ENCODE assay signal across 20 cellular contexts in the genomic region with DNA sequence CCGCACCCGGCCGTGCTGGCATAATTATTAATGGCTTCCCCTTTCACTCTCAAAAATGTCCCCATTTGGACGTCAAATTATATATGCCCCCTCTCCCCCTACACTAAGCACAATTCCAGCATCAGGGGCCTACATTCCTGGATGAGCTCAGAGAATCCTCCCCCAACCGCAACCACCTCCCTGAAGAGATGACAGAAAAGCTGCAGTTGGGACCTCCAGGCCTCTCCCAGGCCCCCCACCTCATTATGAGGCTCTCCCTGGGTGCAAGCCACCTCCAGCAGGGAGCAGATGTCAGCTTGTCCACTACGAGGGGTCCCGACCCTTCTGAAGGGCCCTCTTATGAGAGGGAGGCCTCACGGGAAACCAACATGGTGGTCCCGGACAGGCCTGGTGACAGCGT. TPM values are rescaled to one million over a fixed set of nuclear protein-coding genes. Genes with fewer than 3 reads are reported as not detected.
A peak's percentile ranks its signal among the peaks of the same experiment; 100 is the strongest.
DNase-seq lines count a peak whose midpoint lies in the region; ATAC-seq and TF ChIP-seq lines count a peak whose summit lies in the region.
"Had no signal": no experiment of that assay in that cellular context is flagged by ENCODE, and none has a peak within 500 bp of the region (broad histone marks: within the 10 kb centered on the region; RNA-seq: fewer than 3 reads in every experiment).

No MANE protein-coding gene starts in this region.

- H2BK5ac ChIP-seq in IMR-90 (ENCODE audit: low read depth, low read length, poor library complexity, severe bottlenecking): no peak overlapping the region

- no peaks in the 10 kb centered on the region for H3K9me3 Mint-ChIP-seq in neural progenitor cell
- H3K9me3 Mint-ChIP-seq: CD8-positive, alpha-beta T cell; IgD-negative memory B cell had no signal

- H2BK15ac ChIP-seq in IMR-90 (ENCODE audit: low read depth, low read length): no peak overlapping the region

- H3K4ac ChIP-seq in IMR-90 (ENCODE audit: low read depth, low read length): no peak overlapping the region

- H3K79me1 ChIP-seq in IMR-90 (ENCODE audit: low read depth in 1 of 2, low read length in 2 of 2): no peaks in the 10 kb centered on the region

- no peak overlapping the region for H2BK20ac ChIP-seq in IMR-90 (ENCODE audit: low read depth, low read length)

- POLR2A ChIA-PET in IMR-90 (lab: Charles Lee; ENCODE audit: unreplicated experiment): no interaction called here

- H4K20me1 ChIP-seq in IMR-90 (ENCODE audit: insufficient read depth, low read length): no peaks in the 10 kb centered on the region
- H4K20me1 ChIP-seq in neural progenitor cell (ENCODE audit: low read depth): no peaks in the 10 kb centered on the region

- H2BK120ac ChIP-seq in IMR-90 (ENCODE audit: low read depth, low read length): no peak overlapping the region

- H3K36me3 Mint-ChIP-seq in neural progenitor cell: no peaks in the 10 kb centered on the region
- H3K36me3 Mint-ChIP-seq: IgD-negative memory B cell had no signal

- no peak overlapping the region for H4K5ac ChIP-seq in IMR-90 (ENCODE audit: low read depth, low read length)

- H3K27ac ChIP-seq in IMR-90 (ENCODE audit: insufficient read depth, low read length) (no peak overlapping the region), adrenal gland (peak overlapping the region in 3 of 5 donors; percentile 52 to 78 (median 62)), neural progenitor cell (no peak overlapping the region), vagina (peak overlapping the region; percentile 49)

- H3K9ac ChIP-seq in IMR-90 (ENCODE audit: low read depth, low read length) (no peak overlapping the region), neural progenitor cell (no peak overlapping the region)

- H4K8ac ChIP-seq in IMR-90 (ENCODE audit: low read depth in 2 of 2, low read length in 2 of 2): no peak overlapping the region

- H3K4me2 ChIP-seq in IMR-90 (ENCODE audit: low read depth, low read length) (no peak overlapping the region), neural progenitor cell (no peak overlapping the region)

- DNase-seq in IMR-90 (no peak), adrenal gland (peak in 1 of 7 donors; percentile 32), neural progenitor cell (ENCODE audit: low spot score) (no peak), vagina (ENCODE audit: extremely low spot score in 2 of 2) (peak in 1 of 2 donors; percentile 90)
- no peak for DNase-seq in stimulated activated CD4-positive, alpha-beta T cell treated with anti-CD3 and anti-CD28 coated beads, Interleukin-2, amount 100 ng/mL, for 24 hours
- DNase-seq: Calu3; CD8-positive, alpha-beta T cell; DMS153; GOT3; NCI-H1105; NCI-H2029 treated with DMSO at 0.1 percent for 48 hours; NCI-H345; NCI-H524; NCI-H774; NK-92 treated with Interleukin-12 subunit alpha and Interleukin-12 subunit beta, amount 100 ng/mL, for 24 hours had no signal

- H3K23ac ChIP-seq in IMR-90 (ENCODE audit: low read depth, low read length): no peak overlapping the region

- peak overlapping the region; percentile 85 for H3K27ac Mint-ChIP-seq in neural progenitor cell
- H3K27ac Mint-ChIP-seq: CD8-positive, alpha-beta T cell; IgD-negative memory B cell had no signal

- H3K4me3 Mint-ChIP-seq in neural progenitor cell: no peak overlapping the region
- H3K4me3 Mint-ChIP-seq: CD8-positive, alpha-beta T cell; IgD-negative memory B cell had no signal

- CTCF ChIA-PET in IMR-90 (lab: Yijun Ruan, JAX): no interaction called here

- in situ Hi-C loops in IMR-90 (cut with MboI; ENCODE audit: low sequenced_read_pairs): no loop called here

- no peak overlapping the region for H3K4me3 ChIP-seq in IMR-90 (ENCODE audit: insufficient read depth, low read depth, low read length)
- no peak overlapping the region for H3K4me3 ChIP-seq in adrenal gland
- no peak overlapping the region for H3K4me3 ChIP-seq in neural progenitor cell
- H3K4me3 ChIP-seq in vagina: no peak overlapping the region

- no peaks in the 10 kb centered on the region for H3K9me1 ChIP-seq in IMR-90 (ENCODE audit: insufficient read depth, low read length)

- no TSS peak for BruUV-seq in IMR-90 (replicated peaks; lab: Mats Ljungman, UMichigan)

- no peak overlapping the region for H2AK5ac ChIP-seq in IMR-90 (ENCODE audit: low read depth, low read length)

- H3K18ac ChIP-seq in IMR-90 (ENCODE audit: low read depth, low read length): no peak overlapping the region

- TF ChIP-seq CTCF in IMR-90 (conservative IDR thresholded peaks at IDR 0.05; ENCODE audit: low read depth, low read length) (no peak), adrenal gland (IDR thresholded peaks at IDR 0.05) (no peak), neural progenitor cell (IDR thresholded peaks at IDR 0.05) (no peak), vagina (IDR thresholded peaks at IDR 0.05) (no peak)

- H3K36me3 ChIP-seq in IMR-90 (ENCODE audit: control insufficient read depth, insufficient read depth, low read length) (peaks cover 14% of the 10 kb centered on the region), adrenal gland (replicated peaks in 1 of 2) (peaks cover 0 to 20% of the 10 kb centered on the region in 2 donors), neural progenitor cell (no peaks in the 10 kb centered on the region), vagina (peaks cover 0 to 9% of the 10 kb centered on the region in 2 donors)

- H2AFZ ChIP-seq in IMR-90 (replicated peaks; ENCODE audit: low read length, poor library complexity) (no peak overlapping the region), neural progenitor cell (replicated peaks) (no peak overlapping the region)

- no peak for TF ChIP-seq RAD21 in IMR-90 (IDR thresholded peaks at IDR 0.05; ENCODE audit: low read length)

- dilution Hi-C loops in IMR-90 (cut with HindIII; ENCODE audit: low sequenced_read_pairs, unreplicated experiment): no loop called here

- no peaks in the 10 kb centered on the region for H3F3A ChIP-seq in neural progenitor cell (ENCODE audit: low read depth)

- TF ChIP-seq POLR2A in IMR-90 (IDR thresholded peaks at IDR 0.05; ENCODE audit: low read depth, low read length): no peak
- TF ChIP-seq POLR2A in adrenal gland (IDR thresholded peaks at IDR 0.05): no peak
- TF ChIP-seq POLR2A in vagina (IDR thresholded peaks at IDR 0.05): no peak

- intact Hi-C loops in IMR-90 (cut with micrococcal nuclease): loop anchor here (10.0 kb wide), 1 partner anchor 210 kb away; no protein-coding TSS in a partner anchor
- intact Hi-C loops in adrenal gland (cut with DNase I): loop anchor here in 1 of 2 donors (5.0 kb wide), 1 partner anchor 43 kb away; no protein-coding TSS in a partner anchor
- intact Hi-C loops in vagina (cut with DNase I): no loop called here

- H3K4me1 ChIP-seq in IMR-90 (ENCODE audit: control insufficient read depth, insufficient read depth, low read length) (no peaks in the 10 kb centered on the region), adrenal gland (replicated peaks in 1 of 2) (peaks cover 13 to 14% of the 10 kb centered on the region in 2 donors), neural progenitor cell (no peaks in the 10 kb centered on the region), vagina (peaks cover 9% of the 10 kb centered on the region)

- H3K56ac ChIP-seq in IMR-90 (ENCODE audit: extremely low read depth, insufficient read depth, low read length): no peak overlapping the region

- 100% methylated on average over 3 of the region's 10 CpGs; no CpG with 5 or more reads in 1 of the 2 experiments for WGBS in IMR-90 (ENCODE audit: extremely low coverage in 2 of 2, insufficient read length in 1 of 2), 2 experiments
- WGBS in adrenal gland, 4 donors: 85 to 89% (median 87%) methylated on average over 5 to 10 of the region's 10 CpGs

- H3K14ac ChIP-seq in IMR-90 (replicated peaks; ENCODE audit: low read depth, low read length): no peak overlapping the region

- no peaks in the 10 kb centered on the region for H3K9me3 ChIP-seq in IMR-90 (ENCODE audit: control insufficient read depth, insufficient read depth, low read length)
- H3K9me3 ChIP-seq in adrenal gland (replicated peaks in 1 of 3): no peaks in the 10 kb centered on the region
- H3K9me3 ChIP-seq in neural progenitor cell (ENCODE audit: low read depth): no peaks in the 10 kb centered on the region
- no peaks in the 10 kb centered on the region for H3K9me3 ChIP-seq in vagina

- no peak for ATAC-seq in IMR-90 (ENCODE audit: low read depth)
- ATAC-seq in GM18502 (IDR thresholded peaks at IDR 0.05; ENCODE audit: poor library complexity, unreplicated experiment): no peak
- ATAC-seq in GM21825 (IDR thresholded peaks at IDR 0.05; ENCODE audit: unreplicated experiment): no peak
- ATAC-seq: CD8-positive, alpha-beta T cell; Panc1 had no signal

- no peaks in the 10 kb centered on the region for H3K27me3 ChIP-seq in IMR-90 (ENCODE audit: control insufficient read depth, insufficient read depth, low read length)
- no peaks in the 10 kb centered on the region for H3K27me3 ChIP-seq in adrenal gland
- H3K27me3 ChIP-seq in neural progenitor cell: no peaks in the 10 kb centered on the region
- H3K27me3 ChIP-seq in vagina: no peaks in the 10 kb centered on the region

- H3K27me3 Mint-ChIP-seq in neural progenitor cell (ENCODE audit: insufficient read depth, low read depth): peaks cover 6% of the 10 kb centered on the region
- H3K27me3 Mint-ChIP-seq: IgD-negative memory B cell had no signal

- H3K4me1 Mint-ChIP-seq in neural progenitor cell: peaks cover 13% of the 10 kb centered on the region
- H3K4me1 Mint-ChIP-seq: IgD-negative memory B cell had no signal

- peak overlapping the region; percentile 45 for H2AK9ac ChIP-seq in IMR-90 (replicated peaks; ENCODE audit: low read depth, low read length, poor library complexity)

- no peaks in the 10 kb centered on the region for H3K79me2 ChIP-seq in neural progenitor cell (ENCODE audit: low read depth)

- H4K91ac ChIP-seq in IMR-90 (ENCODE audit: insufficient read depth, low read depth, low read length): no peak overlapping the region

RNA-seq across cellular contexts. Expression of gene NCBP3, which starts 18.5 kb away (rescaled TPM):
- 10.8 and 15.6 TPM in 2 replicates for total RNA-seq in IMR-90 (2012; rRNA removed)
- polyA plus RNA-seq in IMR-90 (2012; rRNA removed): 13.5 and 21.0 TPM in 2 replicates
- polyA plus RNA-seq in IMR-90 (2012; cell fraction: cytosol; rRNA removed): 2.5 and 4.0 TPM in 2 replicates
- 10.1 and 46.4 TPM in 2 replicates for polyA plus RNA-seq in IMR-90 (2012; cell fraction: nucleus; rRNA removed; ENCODE audit: low replicate concordance)
- 10 to 100 TPM; 11.0 to 30.3 (median 21.5) TPM for total RNA-seq in adrenal gland
- 10 to 100 TPM; 21.9 to 36.6 (median 22.8) TPM for polyA plus RNA-seq in adrenal gland
- total RNA-seq in neural progenitor cell (ENCODE audit: low replicate concordance): 55.7 and 72.4 TPM in 2 replicates
- total RNA-seq in vagina: 20.6 TPM

RNA-seq across cellular contexts. Expression of gene CAMKK1, which starts 28.3 kb away (rescaled TPM):
- 4.1 and 4.2 TPM in 2 replicates for total RNA-seq in IMR-90 (2012; rRNA removed)
- polyA plus RNA-seq in IMR-90 (2012; rRNA removed): 7.7 and 8.2 TPM in 2 replicates
- 4.6 and 6.1 TPM in 2 replicates for polyA plus RNA-seq in IMR-90 (2012; cell fraction: cytosol; rRNA removed)
- polyA plus RNA-seq in IMR-90 (2012; cell fraction: nucleus; rRNA removed; ENCODE audit: low replicate concordance): 18.8 and 32.0 TPM in 2 replicates
- total RNA-seq in adrenal gland: 10 to 100 TPM in 6 of 8 donors, 1 to 10 TPM in 2; 6.0 to 17.9 (median 10.8) TPM
- 10 to 100 TPM in 2 of 3 donors, 1 to 10 TPM in 1; 6.9 to 28.2 (median 10.6) TPM for polyA plus RNA-seq in adrenal gland
- 2.9 and 6.4 TPM in 2 replicates for total RNA-seq in neural progenitor cell (ENCODE audit: low replicate concordance)
- total RNA-seq in vagina: 12.0 TPM

RNA-seq across cellular contexts. Expression of gene P2RX1, which starts 51.7 kb away (rescaled TPM):
- not detected in 2 replicates for total RNA-seq in IMR-90 (2012; rRNA removed)
- not detected in 2 replicates for polyA plus RNA-seq in IMR-90 (2012; rRNA removed)
- not detected in 2 replicates for polyA plus RNA-seq in IMR-90 (2012; cell fraction: cytosol; rRNA removed)
- 0.09 and 0.10 TPM in 2 replicates for polyA plus RNA-seq in IMR-90 (2012; cell fraction: nucleus; rRNA removed; ENCODE audit: low replicate concordance)
- 1 to 10 TPM in 4 of 8 donors, under 1 TPM in 4; 0.42 to 2.1 (median 0.92) TPM for total RNA-seq in adrenal gland
- polyA plus RNA-seq in adrenal gland: 1 to 10 TPM in 2 of 3 donors, under 1 TPM in 1; 0.59 to 8.6 (median 3.3) TPM
- not detected in 2 replicates for total RNA-seq in neural progenitor cell (ENCODE audit: low replicate concordance)
- total RNA-seq in vagina: 4.2 TPM
- total RNA-seq: Calu3, G401 had no signal

Comparison
In these comparisons a context has a peak if more than half of its experiments do, and no peak if none do; other contexts are left out.
1. H3K27ac ChIP-seq: peak in adrenal gland (3 of 5) and vagina (single experiment); none in IMR-90 (single experiment) and neural progenitor cell (single experiment).